In the genomic region with DNA sequence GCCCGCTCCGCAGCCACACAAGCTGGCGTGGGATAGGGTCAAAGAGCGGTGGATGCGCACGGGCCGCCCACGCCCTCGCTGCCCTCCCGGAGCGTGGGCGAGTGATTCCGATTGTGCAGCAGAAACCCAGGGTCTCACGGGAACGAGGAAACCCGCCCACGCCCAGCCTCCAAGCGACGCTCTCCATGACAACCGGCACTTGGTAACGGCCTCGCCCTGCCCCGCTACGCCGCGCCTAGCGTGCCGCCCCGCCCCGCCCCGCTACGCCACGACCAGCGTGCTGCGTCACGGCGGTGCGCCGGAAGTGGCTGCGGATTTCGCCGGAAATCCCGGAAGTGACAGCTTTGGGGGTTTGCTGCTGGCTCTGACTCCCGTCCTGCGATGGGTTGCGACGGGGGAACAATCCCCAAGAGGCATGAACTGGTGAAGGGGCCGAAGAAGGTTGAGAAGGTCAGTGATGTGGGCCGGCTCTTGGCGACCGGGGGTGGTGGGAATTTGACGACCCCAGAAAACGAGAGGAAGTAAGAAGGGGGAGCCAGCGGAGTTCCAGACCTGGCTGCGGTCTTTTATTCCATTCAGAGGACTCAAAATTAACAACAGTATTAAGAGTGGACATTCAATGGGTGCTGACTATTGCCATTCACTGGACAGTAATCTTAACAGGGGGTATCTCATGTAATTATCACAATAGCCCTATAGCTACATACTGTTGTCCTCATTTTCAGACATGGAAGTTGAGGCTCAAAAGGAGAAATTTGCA, we compare ENCODE assay signal across 8 cellular contexts. TPM values are rescaled to one million over a fixed set of nuclear protein-coding genes. Genes with fewer than 3 reads are reported as not detected.
A peak's percentile ranks its signal among the peaks of the same experiment; 100 is the strongest.
DNase-seq lines count a peak whose midpoint lies in the region; ATAC-seq and TF ChIP-seq lines count a peak whose summit lies in the region.

RTF2 (plus strand) TSS at position 311 of the 760 bp plus-strand sequence; CDS start at position 382, 71 bp downstream.

- H3K9me3 Mint-ChIP-seq in stimulated activated naive CD8-positive, alpha-beta T cell treated with anti-CD3 and anti-CD28 coated beads, Interleukin-15, amount 100 ng/mL, for 72 hours: no peaks in the 10 kb centered on the region

- H3K4me2 ChIP-seq in neural cell (ENCODE audit: low read length): peak within 1 kb of the TSS; percentile 97

- ATAC-seq in stimulated activated naive CD8-positive, alpha-beta T cell treated with anti-CD3 and anti-CD28 coated beads, Interleukin-15, amount 100 ng/mL, for 72 hours: peak; percentile 99

- H3K79me2 ChIP-seq in neural cell (replicated peaks; ENCODE audit: insufficient read depth, low read length): peaks cover 24% of the 10 kb centered on the region

- H3K27me3 ChIP-seq in HAP-1 (ENCODE audit: low read depth) (no peaks in the 10 kb centered on the region), MG63 (no peaks in the 10 kb centered on the region), neural cell (ENCODE audit: insufficient read depth, low read depth, low read length) (no peaks in the 10 kb centered on the region)

- peak within 1 kb of the TSS; percentile 84 for H3K27ac ChIP-seq in neural cell (ENCODE audit: low read length)

- peak; percentile 94 for DNase-seq in G401 (ENCODE audit: low spot score)
- peak; percentile 85 to 94 for DNase-seq in HAP-1 (ENCODE audit: low spot score in 2 of 2)
- peak; percentile 97 for DNase-seq in MG63
- DNase-seq in SIG-M5 (lab: John Stamatoyannopoulos, UW): peak; percentile 38
- DNase-seq in activated gamma-delta T cell (lab: John Stamatoyannopoulos, UW): peak; percentile 94
- peak; percentile 95 for DNase-seq in fibroblast of villous mesenchyme (ENCODE audit: low read depth)
- DNase-seq in stimulated activated naive CD8-positive, alpha-beta T cell treated with anti-CD3 and anti-CD28 coated beads, Interleukin-15, amount 100 ng/mL, for 72 hours: peak; percentile 96 to 97

- H3K4me3 Mint-ChIP-seq in stimulated activated naive CD8-positive, alpha-beta T cell treated with anti-CD3 and anti-CD28 coated beads, Interleukin-15, amount 100 ng/mL, for 72 hours: peak within 1 kb of the TSS; percentile 99 to 100

- peak within 1 kb of the TSS; percentile 84 for H3K9ac ChIP-seq in neural cell (ENCODE audit: low read length)

- peaks cover 53% of the 10 kb centered on the region for H3K4me1 Mint-ChIP-seq in stimulated activated naive CD8-positive, alpha-beta T cell treated with anti-CD3 and anti-CD28 coated beads, Interleukin-15, amount 100 ng/mL, for 72 hours

- H3K36me3 ChIP-seq in HAP-1 (replicated peaks): peaks cover 10% of the 10 kb centered on the region
- peaks cover 26% of the 10 kb centered on the region for H3K36me3 ChIP-seq in MG63
- H3K36me3 ChIP-seq in neural cell (ENCODE audit: insufficient read depth, low read length): no peaks in the 10 kb centered on the region

- peak within 1 kb of the TSS; percentile 87 for H3K4me3 ChIP-seq in HAP-1
- H3K4me3 ChIP-seq in MG63: peak within 1 kb of the TSS; percentile 77
- H3K4me3 ChIP-seq in fibroblast of villous mesenchyme (ENCODE audit: low read depth, low read length): peak within 1 kb of the TSS; percentile 94
- peak within 1 kb of the TSS; percentile 81 for H3K4me3 ChIP-seq in neural cell (ENCODE audit: low read length)

- peak; percentile 51 for TF ChIP-seq RAD21 in neural cell (conservative IDR thresholded peaks at IDR 0.05)

- no peaks in the 10 kb centered on the region for H3K9me3 ChIP-seq in HAP-1
- H3K9me3 ChIP-seq in MG63: no peaks in the 10 kb centered on the region
- H3K9me3 ChIP-seq in neural cell (ENCODE audit: low read length): no peaks in the 10 kb centered on the region

- peak; percentile 76 for TF ChIP-seq EP300 in neural cell (conservative IDR thresholded peaks at IDR 0.05; ENCODE audit: poor library complexity, severe bottlenecking)

- no peaks in the 10 kb centered on the region for H3F3A ChIP-seq in neural cell (ENCODE audit: insufficient read depth, low read length, poor library complexity, severe bottlenecking)

- no peak for TF ChIP-seq CTCF in fibroblast of villous mesenchyme (IDR thresholded peaks at IDR 0.05; ENCODE audit: insufficient read depth, low read depth, low read length)
- TF ChIP-seq CTCF in neural cell (IDR thresholded peaks at IDR 0.05; ENCODE audit: poor library complexity, severe bottlenecking): peak; percentile 28

- in situ Hi-C loops in G401 (cut with HindIII; ENCODE audit: low sequenced_read_pairs): no loop called here
- in situ Hi-C loops in HAP-1 (cut with MboI; ENCODE audit: low sequenced_read_pairs): no loop called here

- H3K4me1 ChIP-seq in HAP-1: peaks cover 20% of the 10 kb centered on the region

- H3K9me2 ChIP-seq in neural cell (ENCODE audit: insufficient read depth, low read length): no peaks in the 10 kb centered on the region

- peak within 1 kb of the TSS; percentile 99 to 100 for H3K27ac Mint-ChIP-seq in stimulated activated naive CD8-positive, alpha-beta T cell treated with anti-CD3 and anti-CD28 coated beads, Interleukin-15, amount 100 ng/mL, for 72 hours

- H3K27me3 Mint-ChIP-seq in stimulated activated naive CD8-positive, alpha-beta T cell treated with anti-CD3 and anti-CD28 coated beads, Interleukin-15, amount 100 ng/mL, for 72 hours: no peaks in the 10 kb centered on the region

- H2AFZ ChIP-seq in neural cell (ENCODE audit: low read depth, low read length): peak within 1 kb of the TSS; percentile 91

- no peaks in the 10 kb centered on the region for H4K20me1 ChIP-seq in neural cell (ENCODE audit: insufficient read depth)

TF ChIP-seq in neural cell, 6 proteins besides CTCF, POLR2A, EP300 and RAD21:
- TF ChIP-seq EZH2 (IDR thresholded peaks at IDR 0.05; ENCODE audit: borderline replicate concordance, insufficient read depth, low read length, poor library complexity, severe bottlenecking): no peak
- TF ChIP-seq MXI1 (conservative IDR thresholded peaks at IDR 0.05; ENCODE audit: poor library complexity, severe bottlenecking): peak; percentile 95
- peak; percentile 50 for TF ChIP-seq SMC3 (conservative IDR thresholded peaks at IDR 0.05; ENCODE audit: poor library complexity)
- TF ChIP-seq POLR2AphosphoS5 (IDR thresholded peaks at IDR 0.05): peak; percentile 97
- peak; percentile 64 for TF ChIP-seq TAF1 (IDR thresholded peaks at IDR 0.05; ENCODE audit: low read depth)
- TF ChIP-seq, protein P1, sequence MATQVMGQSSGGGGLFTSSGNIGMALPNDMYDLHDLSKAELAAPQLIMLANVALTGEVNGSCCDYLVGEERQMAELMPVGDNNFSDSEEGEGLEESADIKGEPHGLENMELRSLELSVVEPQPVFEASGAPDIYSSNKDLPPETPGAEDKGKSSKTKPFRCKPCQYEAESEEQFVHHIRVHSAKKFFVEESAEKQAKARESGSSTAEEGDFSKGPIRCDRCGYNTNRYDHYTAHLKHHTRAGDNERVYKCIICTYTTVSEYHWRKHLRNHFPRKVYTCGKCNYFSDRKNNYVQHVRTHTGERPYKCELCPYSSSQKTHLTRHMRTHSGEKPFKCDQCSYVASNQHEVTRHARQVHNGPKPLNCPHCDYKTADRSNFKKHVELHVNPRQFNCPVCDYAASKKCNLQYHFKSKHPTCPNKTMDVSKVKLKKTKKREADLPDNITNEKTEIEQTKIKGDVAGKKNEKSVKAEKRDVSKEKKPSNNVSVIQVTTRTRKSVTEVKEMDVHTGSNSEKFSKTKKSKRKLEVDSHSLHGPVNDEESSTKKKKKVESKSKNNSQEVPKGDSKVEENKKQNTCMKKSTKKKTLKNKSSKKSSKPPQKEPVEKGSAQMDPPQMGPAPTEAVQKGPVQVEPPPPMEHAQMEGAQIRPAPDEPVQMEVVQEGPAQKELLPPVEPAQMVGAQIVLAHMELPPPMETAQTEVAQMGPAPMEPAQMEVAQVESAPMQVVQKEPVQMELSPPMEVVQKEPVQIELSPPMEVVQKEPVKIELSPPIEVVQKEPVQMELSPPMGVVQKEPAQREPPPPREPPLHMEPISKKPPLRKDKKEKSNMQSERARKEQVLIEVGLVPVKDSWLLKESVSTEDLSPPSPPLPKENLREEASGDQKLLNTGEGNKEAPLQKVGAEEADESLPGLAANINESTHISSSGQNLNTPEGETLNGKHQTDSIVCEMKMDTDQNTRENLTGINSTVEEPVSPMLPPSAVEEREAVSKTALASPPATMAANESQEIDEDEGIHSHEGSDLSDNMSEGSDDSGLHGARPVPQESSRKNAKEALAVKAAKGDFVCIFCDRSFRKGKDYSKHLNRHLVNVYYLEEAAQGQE (IDR thresholded peaks at IDR 0.05; ENCODE audit: borderline replicate concordance): peak; percentile 74

RNA-seq across cellular contexts. Expression of gene RTF2, which starts in this region (rescaled TPM):
- 69.3 and 82.8 TPM in 2 replicates for total RNA-seq in G401 (2014; rRNA removed; shearing (Covaris generic))
- 163 and 171 TPM in 2 replicates for total RNA-seq in MG63 (2014; rRNA removed; shearing (Covaris generic); ENCODE audit: low replicate concordance)
- 63.5 and 80.3 TPM in 2 replicates for total RNA-seq in fibroblast of villous mesenchyme
- polyA plus RNA-seq in neural cell: 93.2 and 127 TPM in 2 replicates
- polyA minus RNA-seq in neural cell: 57.2 and 58.9 TPM in 2 replicates

Comparison
In these comparisons a context has a peak if more than half of its experiments do, and no peak if none do; other contexts are left out.
1. Peak in every context shown above with its lines: DNase-seq, ATAC-seq, H3K4me3 ChIP-seq and H3K27ac ChIP-seq.
2. DNase-seq: peak in every context shown above with its lines; median percentile 97 in MG63; 96 in stimulated activated naive CD8-positive, alpha-beta T cell treated with anti-CD3 and anti-CD28 coated beads, Interleukin-15, amount 100 ng/mL, for 72 hours; 95 in fibroblast of villous mesenchyme; 94 in G401; 94 in activated gamma-delta T cell; 90 in HAP-1; 38 in SIG-M5.